8 cellular contexts compared by ENCODE assay signal in the genomic region with DNA sequence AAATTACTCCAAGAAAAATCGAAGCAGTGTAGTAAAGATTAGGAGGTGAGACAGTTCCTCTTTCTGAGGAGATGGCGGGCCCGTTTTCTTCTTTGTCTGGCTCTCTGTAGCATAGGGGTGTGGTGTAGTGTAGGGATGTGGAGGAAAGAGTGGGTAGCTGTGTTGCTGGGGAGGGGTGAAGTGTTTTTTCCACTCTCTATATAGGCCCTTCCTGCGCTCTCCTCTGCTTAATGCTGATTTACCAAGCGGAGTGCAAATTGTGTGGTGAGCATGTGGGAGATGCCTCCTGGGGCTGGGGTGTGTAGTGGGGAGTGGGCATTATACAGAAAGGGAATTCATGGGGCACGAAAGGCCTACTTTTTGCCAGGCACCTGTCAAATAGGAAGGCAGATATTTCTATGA.
DNase-seq lines count a peak whose midpoint lies in the region; ATAC-seq and TF ChIP-seq lines count a peak whose summit lies in the region.

No MANE protein-coding gene starts in this region.

- WGBS in heart right ventricle, 2 donors: 80 to 83% methylated on average over 6 of the region's 6 CpGs
- WGBS in thyroid gland, 2 donors: 85 to 86% methylated on average over 6 of the region's 6 CpGs
- WGBS in smooth muscle cell (ENCODE audit: low lambda C conversion rate): 77% methylated on average over 6 of the region's 6 CpGs

- peaks cover 18% of the 10 kb centered on the region for H3K36me3 Mint-ChIP-seq in T-helper 17 cell (ENCODE audit: low read depth)
- peaks cover 17% of the 10 kb centered on the region for H3K36me3 Mint-ChIP-seq in effector memory CD8-positive, alpha-beta T cell (ENCODE audit: insufficient read depth)

- no peak for TF ChIP-seq POLR2A in thyroid gland (IDR thresholded peaks at IDR 0.05)

- H3K4me2 ChIP-seq in smooth muscle cell: no peak overlapping the region

- H3K4me1 Mint-ChIP-seq in T-helper 17 cell: peaks cover 55% of the 10 kb centered on the region
- H3K4me1 Mint-ChIP-seq in effector memory CD8-positive, alpha-beta T cell (ENCODE audit: low read depth in 2 of 2): peaks cover 51 to 63% of the 10 kb centered on the region in 2 donors

- no peaks in the 10 kb centered on the region for H3F3A ChIP-seq in smooth muscle cell (ENCODE audit: low read depth)

- peak overlapping the region in 1 of 10 donors; percentile 73 for H3K27ac ChIP-seq in heart right ventricle
- H3K27ac ChIP-seq in thyroid gland: peak overlapping the region in 2 of 3 donors; percentile 36 to 71
- no peak overlapping the region for H3K27ac ChIP-seq in smooth muscle cell (ENCODE audit: low read depth)

- H3K9ac ChIP-seq in smooth muscle cell (ENCODE audit: low read depth): no peak overlapping the region

- ATAC-seq in Right ventricle myocardium superior (ENCODE audit: poor library complexity) (peak; percentile 14), heart right ventricle (no peak), T-helper 17 cell (peak; percentile 20), GM18861 (IDR thresholded peaks at IDR 0.05; ENCODE audit: unreplicated experiment) (no peak)
- peak; percentile 31 for ATAC-seq in effector memory CD8-positive, alpha-beta T cell (replicated peaks)

- intact Hi-C loops in Right ventricle myocardium superior (cut with DNase I) (no loop called here), heart right ventricle (cut with DNase I) (no loop called here), thyroid gland (cut with DNase I) (loop anchor here (10.0 kb wide), 1 partner anchor 90 kb away; the partner anchor contains the start of gene ST6GAL1)

- H3K27me3 Mint-ChIP-seq in T-helper 17 cell: no peaks in the 10 kb centered on the region
- no peaks in the 10 kb centered on the region for H3K27me3 Mint-ChIP-seq in effector memory CD8-positive, alpha-beta T cell

- peak overlapping the region in 1 of 10 donors; percentile 17 for H3K4me3 ChIP-seq in heart right ventricle
- H3K4me3 ChIP-seq in thyroid gland (replicated peaks in 1 of 3): no peak overlapping the region
- no peak overlapping the region for H3K4me3 ChIP-seq in smooth muscle cell

- H3K36me3 ChIP-seq in heart right ventricle (no peaks in the 10 kb centered on the region), thyroid gland (no peaks in the 10 kb centered on the region), smooth muscle cell (ENCODE audit: low read depth) (no peaks in the 10 kb centered on the region)

- H3K9me3 Mint-ChIP-seq in effector memory CD8-positive, alpha-beta T cell: no peaks in the 10 kb centered on the region

- H3K27ac Mint-ChIP-seq in T-helper 17 cell: peak overlapping the region; percentile 99
- H3K27ac Mint-ChIP-seq in effector memory CD8-positive, alpha-beta T cell: peak overlapping the region; percentile 89 to 94

- TF ChIP-seq CTCF in heart right ventricle (IDR thresholded peaks at IDR 0.05) (no peak), thyroid gland (IDR thresholded peaks at IDR 0.05) (no peak), smooth muscle cell (IDR thresholded peaks at IDR 0.05; ENCODE audit: borderline replicate concordance, insufficient read depth, poor library complexity, severe bottlenecking) (no peak)

- H3K9me3 ChIP-seq in heart right ventricle (peaks cover 0 to 4% (median 0%) of the 10 kb centered on the region in 11 donors), T-helper 17 cell (ENCODE audit: control insufficient read depth, low read length, poor library complexity, severe bottlenecking) (no peaks in the 10 kb centered on the region), thyroid gland (no peaks in the 10 kb centered on the region), smooth muscle cell (replicated peaks; ENCODE audit: low read depth) (no peaks in the 10 kb centered on the region)

- DNase-seq in Right ventricle myocardium superior (no peak), heart right ventricle (no peak), T-helper 17 cell (no peak), thyroid gland (no peak), NCI-H1092 (lab: John Stamatoyannopoulos, UW) (no peak), smooth muscle cell (lab: John Stamatoyannopoulos, UW; ENCODE audit: unreplicated experiment) (no peak)
- DNase-seq in effector memory CD8-positive, alpha-beta T cell: no peak

- peak overlapping the region; percentile 99 for H3K4me3 Mint-ChIP-seq in T-helper 17 cell
- peak overlapping the region; percentile 60 to 71 for H3K4me3 Mint-ChIP-seq in effector memory CD8-positive, alpha-beta T cell

- H2AFZ ChIP-seq in smooth muscle cell (ENCODE audit: low read depth): no peak overlapping the region

- H3K79me2 ChIP-seq in smooth muscle cell (ENCODE audit: low read depth): no peaks in the 10 kb centered on the region

- H3K4me1 ChIP-seq in heart right ventricle (peaks cover 3 to 62% (median 20%) of the 10 kb centered on the region in 9 donors), thyroid gland (peaks cover 20 to 77% of the 10 kb centered on the region in 2 donors), smooth muscle cell (ENCODE audit: low read depth) (no peaks in the 10 kb centered on the region)

- H4K20me1 ChIP-seq in smooth muscle cell (ENCODE audit: low read depth): no peaks in the 10 kb centered on the region

- no peaks in the 10 kb centered on the region for H3K27me3 ChIP-seq in heart right ventricle
- H3K27me3 ChIP-seq in thyroid gland: no peaks in the 10 kb centered on the region
- no peaks in the 10 kb centered on the region for H3K27me3 ChIP-seq in smooth muscle cell (ENCODE audit: low read depth)

Comparison
In these comparisons a context has a peak if more than half of its experiments do, and no peak if none do; other contexts are left out.
1. ATAC-seq: peak in Right ventricle myocardium superior (single experiment), T-helper 17 cell (single experiment) and effector memory CD8-positive, alpha-beta T cell (single experiment); none in heart right ventricle (0 of 8) and GM18861 (single experiment).